ENCODE assay signal across 23 cellular contexts in genomic region chr11:132935383-132935782, GRCh38.
A peak's percentile ranks its signal among the peaks of the same experiment; 100 is the strongest.
DNase-seq lines count a peak whose midpoint lies in the region; ATAC-seq, FAIRE-seq and TF ChIP-seq lines count a peak whose summit lies in the region.
"Had no signal": no experiment of that assay in that cellular context is flagged by ENCODE, and none has a peak within 500 bp of the region (broad histone marks: within the 10 kb centered on the region; RNA-seq: fewer than 3 reads in every experiment).

No MANE protein-coding gene starts in this region.

- WGBS in HepG2 (ENCODE audit: low lambda C conversion rate): 29% methylated on average over 3 of the region's 3 CpGs
- 84% methylated on average over 3 of the region's 3 CpGs for WGBS in right lobe of liver (ENCODE audit: insufficient coverage, low coverage, low lambda C conversion rate, missing lambda C conversion rate)
- WGBS in K562 (ENCODE audit: insufficient coverage, low coverage, missing lambda C conversion rate): 2% methylated on average over 3 of the region's 3 CpGs

- H3K27me3 ChIP-seq in HepG2 (ENCODE audit: control insufficient read depth in 1 of 2, insufficient read depth in 2 of 2, low read length in 2 of 2): no peaks in the 10 kb centered on the region
- no peaks in the 10 kb centered on the region for H3K27me3 ChIP-seq in right lobe of liver
- no peaks in the 10 kb centered on the region for H3K27me3 ChIP-seq in K562 (ENCODE audit: control insufficient read depth in 2 of 2, insufficient read depth in 2 of 2, low read length in 2 of 2)
- H3K27me3 ChIP-seq: BE2C, BLaER1 had no signal

- H3K36me3 ChIP-seq in HepG2 (replicated peaks in 1 of 2; ENCODE audit: control insufficient read depth in 1 of 2, insufficient read depth in 2 of 2, low read length in 2 of 2) (no peaks in the 10 kb centered on the region), right lobe of liver (no peaks in the 10 kb centered on the region), K562 (ENCODE audit: control insufficient read depth, insufficient read depth, low read length) (no peaks in the 10 kb centered on the region)
- H3K36me3 ChIP-seq: BE2C, BLaER1 had no signal

- intact Hi-C loops in HepG2 (cut with micrococcal nuclease; ENCODE audit: unreplicated experiment) (no loop called here), right lobe of liver (cut with DNase I) (no loop called here), K562 (cut with micrococcal nuclease) (no loop called here)

- POLR2A ChIA-PET in HepG2 (lab: Yijun Ruan, JAX): no interaction called here
- POLR2A ChIA-PET in K562 (lab: Yijun Ruan, JAX): no interaction called here

- H2AFZ ChIP-seq in HepG2 (ENCODE audit: low read length) (no peak overlapping the region), K562 (ENCODE audit: low read depth, low read length) (no peak overlapping the region)

- BruUV-seq in HepG2 (replicated peaks; lab: Mats Ljungman, UMichigan) (no TSS peak), K562 (replicated peaks; lab: Mats Ljungman, UMichigan) (no TSS peak)

- ATAC-seq in HepG2 (no peak), right lobe of liver (no peak), K562 (no peak), HG02981 (IDR thresholded peaks at IDR 0.05; ENCODE audit: unreplicated experiment) (no peak), GM21360 (IDR thresholded peaks at IDR 0.05; ENCODE audit: unreplicated experiment) (no peak)

- H4K20me1 ChIP-seq in HepG2 (ENCODE audit: insufficient read depth, low read length) (no peaks in the 10 kb centered on the region), K562 (replicated peaks; ENCODE audit: control insufficient read depth, insufficient read depth, low read length) (no peaks in the 10 kb centered on the region)
- H4K20me1 ChIP-seq: BLaER1 had no signal

- H3K9ac ChIP-seq in HepG2 (ENCODE audit: insufficient read depth, low read depth, low read length): no peak overlapping the region
- H3K9ac ChIP-seq in K562 (ENCODE audit: insufficient read depth in 1 of 2, low read depth in 2 of 2, low read length in 2 of 2): no peak overlapping the region
- H3K9ac ChIP-seq: BLaER1 had no signal

- no peak overlapping the region for H3K4me2 ChIP-seq in HepG2 (ENCODE audit: low read depth, low read length)
- no peak overlapping the region for H3K4me2 ChIP-seq in K562 (ENCODE audit: insufficient read depth, low read length)
- H3K4me2 ChIP-seq: BLaER1 had no signal

- H3K9me1 ChIP-seq in K562 (ENCODE audit: control insufficient read depth, insufficient read depth, low read length): no peaks in the 10 kb centered on the region

- TF ChIP-seq RAD21 in HepG2 (CRISPR knock-in tag; IDR thresholded peaks at IDR 0.05) (no peak), K562 (CRISPR knock-in tag; conservative IDR thresholded peaks at IDR 0.05 in 1 of 2, IDR thresholded peaks at IDR 0.05 in 1 of 2) (no peak)

- DNase-seq in HepG2 (ENCODE audit: low spot score): no peak
- DNase-seq in right lobe of liver: no peak
- DNase-seq in K562 (ENCODE audit: extremely low read depth in 1 of 4, low spot score in 3 of 4): no peak
- DNase-seq: ACHN; BE2C; C1 segment of cervical spinal cord; CD4-positive, alpha-beta memory T cell; CD4-positive, CD25-positive, alpha-beta regulatory T cell; CD8-positive, alpha-beta memory T cell; COR-L47; DMS 273 treated with DMSO at 0.1 percent for 48 hours; DMS153; DMS53; DMS79; DND-41; EL; GDM1 had no signal

- H3K4me1 ChIP-seq in HepG2 (ENCODE audit: insufficient read depth, low read length) (no peaks in the 10 kb centered on the region), right lobe of liver (no peaks in the 10 kb centered on the region), K562 (replicated peaks in 1 of 2; ENCODE audit: control insufficient read depth in 2 of 2, insufficient read depth in 2 of 2, low read length in 2 of 2) (no peaks in the 10 kb centered on the region)
- H3K4me1 ChIP-seq: BE2C, BLaER1 had no signal

- in situ Hi-C loops in HepG2 (cut with HindIII; ENCODE audit: extremely low pct_ligation_motif_present, low pct_unique_long_range_greater_than_20kb) (loop anchor here (25.0 kb wide), 1 partner anchor 1073 kb away; no protein-coding TSS in a partner anchor), K562 (cut with MboI) (no loop called here)

- H3K4me3 ChIP-seq in HepG2 (replicated peaks in 1 of 3; ENCODE audit: insufficient read depth in 1 of 3, low read depth in 2 of 3, low read length in 3 of 3) (no peak overlapping the region), right lobe of liver (no peak overlapping the region), K562 (no peak overlapping the region)
- H3K4me3 ChIP-seq: BLaER1 had no signal

- CTCF ChIA-PET in HepG2 (lab: Yijun Ruan, JAX; ENCODE audit: low intra/inter-chr PET ratio, low total read pairs) (no interaction called here), K562 (lab: Yijun Ruan, JAX; ENCODE audit: low intra/inter-chr PET ratio) (no interaction called here)

- TF ChIP-seq EP300 in HepG2 (IDR thresholded peaks at IDR 0.05; ENCODE audit: low read depth in 2 of 2, low read length in 2 of 2): no peak
- no peak for TF ChIP-seq EP300 in HepG2 (CRISPR knock-in tag; IDR thresholded peaks at IDR 0.05; ENCODE audit: borderline replicate concordance)
- no peak for TF ChIP-seq EP300 in K562 (IDR thresholded peaks at IDR 0.05; ENCODE audit: low read length)

- no peaks in the 10 kb centered on the region for H3K79me2 ChIP-seq in HepG2 (ENCODE audit: insufficient read depth, low read length)
- no peaks in the 10 kb centered on the region for H3K79me2 ChIP-seq in K562 (ENCODE audit: control insufficient read depth, insufficient read depth, low read length)

- no peak for FAIRE-seq in HepG2 (lab: Jason Lieb, UNC)
- no peak for FAIRE-seq in K562 (lab: Jason Lieb, UNC)
- FAIRE-seq: GM12891, GM19239 had no signal

- H3K27ac ChIP-seq in HepG2 (ENCODE audit: extremely low read length, insufficient read depth, low read length) (no peak overlapping the region), right lobe of liver (no peak overlapping the region), K562 (ENCODE audit: extremely low read depth, low read depth, low read length) (no peak overlapping the region)
- H3K27ac ChIP-seq: 22Rv1, BLaER1 had no signal

- H3K9me3 ChIP-seq in HepG2 (ENCODE audit: low read length) (no peaks in the 10 kb centered on the region), right lobe of liver (no peaks in the 10 kb centered on the region), K562 (replicated peaks; ENCODE audit: control insufficient read depth, insufficient read depth, low read depth, low read length) (no peaks in the 10 kb centered on the region; the same call in 1 of the 2 replicates)
- H3K9me3 ChIP-seq: BE2C had no signal

- TF ChIP-seq CTCF in HepG2 (CRISPR knock-in tag; IDR thresholded peaks at IDR 0.05) (no peak), right lobe of liver (IDR thresholded peaks at IDR 0.05) (no peak), K562 (IDR thresholded peaks at IDR 0.05 in 2 of 3, conservative IDR thresholded peaks at IDR 0.05 in 1 of 3; ENCODE audit: insufficient read depth in 2 of 3, low read depth in 1 of 3, low read length in 3 of 3) (no peak)

- no peak for TF ChIP-seq POLR2A in HepG2 (IDR thresholded peaks at IDR 0.05; ENCODE audit: insufficient read depth in 1 of 2, low read depth in 2 of 2, low read length in 2 of 2)
- TF ChIP-seq POLR2A in right lobe of liver (IDR thresholded peaks at IDR 0.05): no peak
- TF ChIP-seq POLR2A in K562 (conservative IDR thresholded peaks at IDR 0.05): no peak

TF ChIP-seq in HepG2, 621 proteins besides CTCF, POLR2A, EP300 and RAD21:
- no peak for TF ChIP-seq ATF6 (CRISPR knock-in tag; conservative IDR thresholded peaks at IDR 0.05)
- TF ChIP-seq SIN3B (IDR thresholded peaks at IDR 0.05; ENCODE audit: low read length): no peak
- peak; percentile 59 for TF ChIP-seq MAFF (IDR thresholded peaks at IDR 0.05; ENCODE audit: low read depth, low read length)
- TF ChIP-seq MAFK (conservative IDR thresholded peaks at IDR 0.05 in 1 of 2, IDR thresholded peaks at IDR 0.05 in 1 of 2; ENCODE audit: low read length in 2 of 2): peak; percentile 68 to 82; a peak in 3 of 4 replicates

TF ChIP-seq in K562, 482 proteins besides CTCF, POLR2A, EP300 and RAD21:
- TF ChIP-seq NFIC (IDR thresholded peaks at IDR 0.05): no peak
- 0 out of 2 replicates have a peak, but pooled peaks have one; percentile 20 for TF ChIP-seq MAFF (IDR thresholded peaks at IDR 0.05; ENCODE audit: low read length)
- 0 out of 2 replicates have a peak, but pooled peaks have one; percentile 5 for TF ChIP-seq ZNF316 (IDR thresholded peaks at IDR 0.05)

Comparison
In these comparisons a context has a peak if more than half of its experiments do, and no peak if none do; other contexts are left out.
1. Of the 241 proteins assayed by ChIP-seq in both HepG2 and K562: peak only in HepG2: MAFK; only in K562: none; in both: MAFF; in neither: 239.